ENCODE assay signal across 21 cellular contexts in the genomic region with DNA sequence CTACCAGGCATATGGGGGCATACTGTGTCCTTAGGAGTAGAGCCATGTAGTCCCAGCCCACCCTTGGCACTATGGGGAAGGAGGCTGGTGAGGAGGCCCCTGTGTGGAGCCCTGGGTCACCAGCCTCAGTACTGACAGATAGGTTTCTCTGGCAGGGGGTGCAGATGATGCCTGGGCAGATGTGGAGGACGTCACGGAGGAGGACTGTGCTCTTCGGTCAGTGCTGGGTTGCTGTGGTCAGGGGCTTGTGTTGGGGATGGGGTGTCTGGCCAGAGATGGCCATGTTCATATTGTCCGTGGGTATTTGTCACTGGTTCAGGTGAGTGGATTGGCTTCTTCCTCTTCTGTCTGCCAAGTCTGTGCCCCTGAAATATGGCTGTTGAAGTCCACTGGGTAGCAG. TPM values are rescaled to one million over a fixed set of nuclear protein-coding genes. Genes with fewer than 3 reads are reported as not detected.
DNase-seq lines count a peak whose midpoint lies in the region; ATAC-seq, FAIRE-seq and TF ChIP-seq lines count a peak whose summit lies in the region.
"Had no signal": no experiment of that assay in that cellular context is flagged by ENCODE, and none has a peak within 500 bp of the region (broad histone marks: within the 10 kb centered on the region; RNA-seq: fewer than 3 reads in every experiment).

No MANE protein-coding gene starts in this region.

- 0 out of 2 replicates have a peak, but pooled peaks have one; percentile 4 for TF ChIP-seq POLR2A in GM12892 (IDR thresholded peaks at IDR 0.05; ENCODE audit: low read depth, low read length)

- DNase-seq in T-helper 1 cell (no peak), GM12892 (ENCODE audit: insufficient read length) (no peak), endothelial cell (ENCODE audit: low spot score) (no peak), chondrocyte (ENCODE audit: low spot score) (no peak), hypothalamus (lab: John Stamatoyannopoulos, UW) (no peak), epidermal melanocyte (ENCODE audit: insufficient read length, low spot score) (no peak)
- DNase-seq in stimulated activated naive B cell treated with anti-CD40 and anti-IgM and Interleukin-4, amounts not matched to agents 10 μg/mL and 1 μg/mL and 100 μg/mL, for 72 hours: no peak
- DNase-seq: 8988T; CD8-positive, alpha-beta T cell; DMS79; H9; NCI-H1105 treated with DMSO at 0.1 percent for 48 hours; NCI-H1694 treated with DMSO at 0.1 percent for 48 hours; NCI-H2107; NCI-H2227 treated with DMSO at 0.1 percent for 48 hours; NCI-H524 had no signal

- no peaks in the 10 kb centered on the region for H3K9me3 Mint-ChIP-seq in T-helper 1 cell treated with Interleukin-12 subunit alpha and Interleukin-12 subunit beta and Interleukin-4 antibody, amounts not matched to agents 30 μg/mL and 1 μg/mL, for 36 hours
- no peaks in the 10 kb centered on the region for H3K9me3 Mint-ChIP-seq in endothelial cell (ENCODE audit: unreplicated experiment)
- no peaks in the 10 kb centered on the region for H3K9me3 Mint-ChIP-seq in stimulated activated naive B cell treated with anti-CD40 and anti-IgM and Interleukin-4, amounts not matched to agents 10 μg/mL and 1 μg/mL and 100 μg/mL, for 72 hours
- H3K9me3 Mint-ChIP-seq in chondrocyte (ENCODE audit: low read depth): no peaks in the 10 kb centered on the region
- H3K9me3 Mint-ChIP-seq: CD8-positive, alpha-beta T cell; H9 had no signal

- H3K4me1 Mint-ChIP-seq in T-helper 1 cell treated with Interleukin-12 subunit alpha and Interleukin-12 subunit beta and Interleukin-4 antibody, amounts not matched to agents 30 μg/mL and 1 μg/mL, for 36 hours (ENCODE audit: low read depth): no peaks in the 10 kb centered on the region
- peaks cover 5% of the 10 kb centered on the region for H3K4me1 Mint-ChIP-seq in endothelial cell (ENCODE audit: unreplicated experiment)
- peaks cover 12 to 25% of the 10 kb centered on the region in 2 donors for H3K4me1 Mint-ChIP-seq in stimulated activated naive B cell treated with anti-CD40 and anti-IgM and Interleukin-4, amounts not matched to agents 10 μg/mL and 1 μg/mL and 100 μg/mL, for 72 hours
- H3K4me1 Mint-ChIP-seq in chondrocyte (ENCODE audit: low read depth): peaks cover 12% of the 10 kb centered on the region
- H3K4me1 Mint-ChIP-seq: H9 had no signal

- H3K27ac Mint-ChIP-seq in T-helper 1 cell treated with Interleukin-12 subunit alpha and Interleukin-12 subunit beta and Interleukin-4 antibody, amounts not matched to agents 30 μg/mL and 1 μg/mL, for 36 hours: peak overlapping the region; percentile 52
- H3K27ac Mint-ChIP-seq in endothelial cell (ENCODE audit: unreplicated experiment): peak overlapping the region; percentile 68
- H3K27ac Mint-ChIP-seq in stimulated activated naive B cell treated with anti-CD40 and anti-IgM and Interleukin-4, amounts not matched to agents 10 μg/mL and 1 μg/mL and 100 μg/mL, for 72 hours: peak overlapping the region; percentile 54
- no peak overlapping the region for H3K27ac Mint-ChIP-seq in chondrocyte (ENCODE audit: unreplicated experiment)
- H3K27ac Mint-ChIP-seq: CD8-positive, alpha-beta T cell had no signal

- peaks cover 40% of the 10 kb centered on the region for H3K36me3 Mint-ChIP-seq in T-helper 1 cell treated with Interleukin-12 subunit alpha and Interleukin-12 subunit beta and Interleukin-4 antibody, amounts not matched to agents 30 μg/mL and 1 μg/mL, for 36 hours (ENCODE audit: low read depth)
- peaks cover 56% of the 10 kb centered on the region for H3K36me3 Mint-ChIP-seq in endothelial cell (ENCODE audit: low read depth, unreplicated experiment)
- peaks cover 64 to 66% of the 10 kb centered on the region in 2 donors for H3K36me3 Mint-ChIP-seq in stimulated activated naive B cell treated with anti-CD40 and anti-IgM and Interleukin-4, amounts not matched to agents 10 μg/mL and 1 μg/mL and 100 μg/mL, for 72 hours
- peaks cover 41% of the 10 kb centered on the region for H3K36me3 Mint-ChIP-seq in chondrocyte (ENCODE audit: low read depth)

- TF ChIP-seq CTCF in endothelial cell (IDR thresholded peaks at IDR 0.05; ENCODE audit: unreplicated experiment) (no peak), chondrocyte (IDR thresholded peaks at IDR 0.05) (no peak)

- FAIRE-seq in GM12892 (lab: Jason Lieb, UNC): no peak
- FAIRE-seq: D721Med, GM18507 had no signal

- H3K4me3 Mint-ChIP-seq in T-helper 1 cell treated with Interleukin-12 subunit alpha and Interleukin-12 subunit beta and Interleukin-4 antibody, amounts not matched to agents 30 μg/mL and 1 μg/mL, for 36 hours: no peak overlapping the region
- H3K4me3 Mint-ChIP-seq in endothelial cell (ENCODE audit: unreplicated experiment) (peak overlapping the region; percentile 73), chondrocyte (ENCODE audit: unreplicated experiment) (no peak overlapping the region)
- H3K4me3 Mint-ChIP-seq in stimulated activated naive B cell treated with anti-CD40 and anti-IgM and Interleukin-4, amounts not matched to agents 10 μg/mL and 1 μg/mL and 100 μg/mL, for 72 hours: no peak overlapping the region
- H3K4me3 Mint-ChIP-seq: CD8-positive, alpha-beta T cell; H9 had no signal

- H3K27me3 Mint-ChIP-seq in T-helper 1 cell treated with Interleukin-12 subunit alpha and Interleukin-12 subunit beta and Interleukin-4 antibody, amounts not matched to agents 30 μg/mL and 1 μg/mL, for 36 hours (ENCODE audit: low read depth): no peaks in the 10 kb centered on the region
- H3K27me3 Mint-ChIP-seq in endothelial cell (ENCODE audit: unreplicated experiment) (peaks cover 4% of the 10 kb centered on the region), chondrocyte (ENCODE audit: low read depth) (no peaks in the 10 kb centered on the region)
- H3K27me3 Mint-ChIP-seq in stimulated activated naive B cell treated with anti-CD40 and anti-IgM and Interleukin-4, amounts not matched to agents 10 μg/mL and 1 μg/mL and 100 μg/mL, for 72 hours: no peaks in the 10 kb centered on the region

- no peak for ATAC-seq in stimulated activated naive B cell treated with anti-CD40 and anti-IgM and Interleukin-4, amounts not matched to agents 10 μg/mL and 1 μg/mL and 100 μg/mL, for 72 hours (replicated peaks)
- ATAC-seq: CD8-positive, alpha-beta T cell had no signal

RNA-seq across cellular contexts. Expression of a gene that starts 20.0 kb away (rescaled TPM):
- 29.5 TPM for polyA plus RNA-seq in GM12892 (2012; ENCODE audit: missing spikeins)
- total RNA-seq in endothelial cell (ENCODE audit: unreplicated experiment): 65.0 TPM
- total RNA-seq in chondrocyte: 17.1 to 22.2 TPM (median 19.1 TPM) in 3 replicates

RNA-seq across cellular contexts. Expression of a gene that starts 34.4 kb away (rescaled TPM):
- not detected for polyA plus RNA-seq in GM12892 (2012; ENCODE audit: missing spikeins)
- total RNA-seq in endothelial cell (ENCODE audit: unreplicated experiment) (0.31 TPM), chondrocyte (not detected in 3 replicates)
- total RNA-seq: HT1080, LHCN-M2 had no signal
